34 cellular contexts compared by ENCODE assay signal in the genomic region with DNA sequence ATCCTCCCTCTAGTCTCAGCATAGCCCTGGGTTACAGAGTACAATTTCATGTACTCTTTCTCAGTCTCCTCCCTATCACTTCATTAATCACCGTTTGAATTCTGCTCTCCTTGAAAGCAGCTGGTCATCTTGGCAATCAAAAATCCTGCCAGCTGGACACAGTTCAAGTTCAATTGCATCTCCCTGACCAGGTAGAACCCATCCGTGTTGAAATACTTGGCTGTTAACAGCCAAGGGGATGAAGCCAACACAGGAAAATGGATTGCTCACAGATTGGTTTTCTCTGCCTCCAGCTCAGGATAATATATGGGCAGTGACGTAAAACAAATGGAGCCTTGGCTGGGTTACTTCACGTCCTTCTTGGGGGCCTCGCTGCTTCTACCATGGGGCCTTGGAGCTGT. TPM values are rescaled to one million over a fixed set of nuclear protein-coding genes. Genes with fewer than 3 reads are reported as not detected.
A peak's percentile ranks its signal among the peaks of the same experiment; 100 is the strongest.
DNase-seq lines count a peak whose midpoint lies in the region; TF ChIP-seq lines count a peak whose summit lies in the region.
"Had no signal": no experiment of that assay in that cellular context is flagged by ENCODE, and none has a peak within 500 bp of the region (broad histone marks: within the 10 kb centered on the region; RNA-seq: fewer than 3 reads in every experiment).

No MANE protein-coding gene starts in this region.

- no peak overlapping the region for H2BK12ac ChIP-seq in trophoblast cell (ENCODE audit: low read length)

- H4K12ac ChIP-seq in trophoblast cell (ENCODE audit: low read depth, low read length), result no peak overlapping the region

- no peak overlapping the region for H3K27ac Mint-ChIP-seq in CD14-positive monocyte
- H3K27ac Mint-ChIP-seq: activated naive CD4-positive, alpha-beta T cell treated with anti-CD3 and anti-CD28 coated beads, Interleukin-2, amount 10 ng/mL, durations not matched to agents 7 days and 5 days; activated T-helper 17 cell treated with anti-CD3 and anti-CD28 coated beads, Interleukin-2, amount 50 U/mL, for 72 hours; HFFc6; naive thymus-derived CD4-positive, alpha-beta T cell; stimulated activated effector memory CD8-positive, alpha-beta T cell treated with anti-CD3 and anti-CD28 coated beads, Interleukin-12 subunit alpha, Interleukin-12 subunit beta, amount 100 ng/mL, for 72 hours; type B pancreatic cell had no signal

- H3K4me1 Mint-ChIP-seq in CD14-positive monocyte, result no peaks in the 10 kb centered on the region
- H3K4me1 Mint-ChIP-seq: activated naive CD4-positive, alpha-beta T cell treated with anti-CD3 and anti-CD28 coated beads, Interleukin-2, amount 10 ng/mL, durations not matched to agents 7 days and 5 days; activated T-helper 17 cell treated with anti-CD3 and anti-CD28 coated beads, Interleukin-2, amount 50 U/mL, for 72 hours; stimulated activated effector memory CD8-positive, alpha-beta T cell treated with anti-CD3 and anti-CD28 coated beads, Interleukin-12 subunit alpha, Interleukin-12 subunit beta, amount 100 ng/mL, for 72 hours had no signal

- H3K79me2 ChIP-seq in trophoblast cell (ENCODE audit: control insufficient read depth, insufficient read depth, low read length, poor library complexity), result no peaks in the 10 kb centered on the region

- H3K4me2 ChIP-seq in trophoblast cell (ENCODE audit: low read length), result no peak overlapping the region
- H3K4me2 ChIP-seq: BLaER1, KMS-11 had no signal

- H3K4me1 ChIP-seq in trophoblast cell (ENCODE audit: control insufficient read depth in 1 of 2, insufficient read depth in 2 of 2, low read length in 2 of 2), result peaks cover 2 to 7% of the 10 kb centered on the region in 2 experiments
- H3K4me1 ChIP-seq: BLaER1, colonic mucosa, heart left ventricle, psoas muscle, SJSA1 had no signal

- H3K27ac ChIP-seq in VCaP (peak overlapping the region; percentile 32), trophoblast cell (ENCODE audit: low read depth, low read length) (no peak overlapping the region)
- H3K27ac ChIP-seq: BLaER1, colonic mucosa, epithelial cell of prostate, heart left ventricle, HL-60, KMS-11, psoas muscle, SJSA1 had no signal

- H3K14ac ChIP-seq in trophoblast cell (ENCODE audit: low read length), result no peak overlapping the region

- H3K36me3 ChIP-seq in trophoblast cell (ENCODE audit: control insufficient read depth in 1 of 2, insufficient read depth in 2 of 2, low read length in 2 of 2), result no peaks in the 10 kb centered on the region
- H3K36me3 ChIP-seq: colonic mucosa, SJSA1 had no signal

- peaks cover 11 to 16% of the 10 kb centered on the region in 2 donors for H3K36me3 Mint-ChIP-seq in CD14-positive monocyte
- H3K36me3 Mint-ChIP-seq: stimulated activated effector memory CD8-positive, alpha-beta T cell treated with anti-CD3 and anti-CD28 coated beads, Interleukin-12 subunit alpha, Interleukin-12 subunit beta, amount 100 ng/mL, for 72 hours had no signal

- H3K4ac ChIP-seq in trophoblast cell (ENCODE audit: low read depth, low read length), result no peak overlapping the region

- WGBS in trophoblast cell (ENCODE audit: extremely low coverage, insufficient coverage, insufficient read length), result no CpG with 5 or more reads among the region's 5 CpGs

- no peaks in the 10 kb centered on the region for H3K9me3 Mint-ChIP-seq in CD14-positive monocyte
- H3K9me3 Mint-ChIP-seq: activated naive CD4-positive, alpha-beta T cell treated with anti-CD3 and anti-CD28 coated beads, Interleukin-2, amount 10 ng/mL, durations not matched to agents 7 days and 5 days; activated T-helper 17 cell treated with anti-CD3 and anti-CD28 coated beads, Interleukin-2, amount 50 U/mL, for 72 hours; stimulated activated effector memory CD8-positive, alpha-beta T cell treated with anti-CD3 and anti-CD28 coated beads, Interleukin-12 subunit alpha, Interleukin-12 subunit beta, amount 100 ng/mL, for 72 hours; type B pancreatic cell had no signal

- no peak overlapping the region for H2BK120ac ChIP-seq in trophoblast cell (ENCODE audit: insufficient read depth, low read length, poor library complexity)

- no peak overlapping the region for H4K91ac ChIP-seq in trophoblast cell (ENCODE audit: low read depth, low read length)

- no peaks in the 10 kb centered on the region for H3K9me3 ChIP-seq in trophoblast cell (ENCODE audit: insufficient read depth, low read depth, low read length)
- H3K9me3 ChIP-seq: BLaER1, colonic mucosa, heart left ventricle, psoas muscle, SJSA1 had no signal

- H2AFZ ChIP-seq in trophoblast cell (ENCODE audit: insufficient read depth, low read length, poor library complexity), result no peak overlapping the region

- TF ChIP-seq CTCF in VCaP (conservative IDR thresholded peaks at IDR 0.05), result no peak
- no peak for TF ChIP-seq CTCF in fibroblast of mammary gland (conservative IDR thresholded peaks at IDR 0.05; ENCODE audit: control insufficient read depth, insufficient read depth, low read depth, low read length)
- no peak for TF ChIP-seq CTCF in CD14-positive monocyte (IDR thresholded peaks at IDR 0.05)

- H4K8ac ChIP-seq in trophoblast cell (ENCODE audit: low read depth, low read length), result no peak overlapping the region

- peak; percentile 56 for DNase-seq in NCI-H69 (lab: John Stamatoyannopoulos, UW)
- peak; percentile 27 for DNase-seq in fibroblast of mammary gland (ENCODE audit: low read depth)
- peak; percentile 17 to 55 for DNase-seq in trophoblast cell
- no peak for DNase-seq in CD14-positive monocyte (ENCODE audit: low spot score)
- DNase-seq in stimulated activated CD4-positive, alpha-beta T cell treated with anti-CD3 and anti-CD28 coated beads, Interleukin-4, amount 100 ng/mL, for 4 hours, result no peak
- no peak for DNase-seq in stimulated activated CD4-positive, alpha-beta T cell treated with anti-CD3 and anti-CD28 coated beads, Interleukin-15, amount 100 ng/mL, for 24 hours
- no peak for DNase-seq in central memory CD4-positive, alpha-beta T cell
- DNase-seq: activated CD4-positive, alpha-beta T cell treated with anti-CD3 and anti-CD28 coated beads for 48 hours; activated naive CD4-positive, alpha-beta T cell treated with anti-CD3 and anti-CD28 coated beads, Interleukin-2, amount 10 ng/mL, durations not matched to agents 7 days and 5 days; amniotic stem cell; colonic mucosa; effector CD8-positive, alpha-beta T cell; foreskin fibroblast; GOT3; heart left ventricle; HFFc6; midbrain; MM.1S; naive thymus-derived CD4-positive, alpha-beta T cell; NCI-H1105 treated with DMSO at 0.1 percent for 48 hours; NCI-H1930; NCI-H2171 treated with DMSO at 0.1 percent for 48 hours; NCI-H526 treated with DMSO at 0.1 percent for 48 hours; psoas muscle; T1000 had no signal

- no peaks in the 10 kb centered on the region for H3K27me3 ChIP-seq in trophoblast cell (ENCODE audit: insufficient read depth, low read length)
- H3K27me3 ChIP-seq: BLaER1, colonic mucosa, heart left ventricle, SJSA1 had no signal

- H3K18ac ChIP-seq in trophoblast cell (ENCODE audit: low read length), result no peak overlapping the region

- H3K9ac ChIP-seq in trophoblast cell (ENCODE audit: low read length), result no peak overlapping the region
- H3K9ac ChIP-seq: BLaER1, KMS-11 had no signal

- H3K27me3 Mint-ChIP-seq in CD14-positive monocyte (ENCODE audit: low read depth in 3 of 3), result peaks cover 0 to 1% (median 0%) of the 10 kb centered on the region in 3 donors
- H3K27me3 Mint-ChIP-seq: activated naive CD4-positive, alpha-beta T cell treated with anti-CD3 and anti-CD28 coated beads, Interleukin-2, amount 10 ng/mL, durations not matched to agents 7 days and 5 days; type B pancreatic cell had no signal

- intact Hi-C loops in CD14-positive monocyte (cut with micrococcal nuclease), result no loop called here

- no peak overlapping the region for H3K4me3 ChIP-seq in fibroblast of mammary gland (ENCODE audit: control insufficient read depth, low read depth, low read length)
- no peak overlapping the region for H3K4me3 ChIP-seq in trophoblast cell (ENCODE audit: low read depth, low read length)
- H3K4me3 ChIP-seq: BLaER1, colonic mucosa, heart left ventricle, psoas muscle, SJSA1 had no signal

- no peak overlapping the region for H3K23ac ChIP-seq in trophoblast cell (ENCODE audit: low read length)

- H2AK5ac ChIP-seq in trophoblast cell (ENCODE audit: low read length), result no peak overlapping the region

- H3K79me1 ChIP-seq in trophoblast cell (ENCODE audit: low read length), result no peaks in the 10 kb centered on the region

- no peak overlapping the region for H3K4me3 Mint-ChIP-seq in CD14-positive monocyte
- H3K4me3 Mint-ChIP-seq: activated naive CD4-positive, alpha-beta T cell treated with anti-CD3 and anti-CD28 coated beads, Interleukin-2, amount 10 ng/mL, durations not matched to agents 7 days and 5 days; activated T-helper 17 cell treated with anti-CD3 and anti-CD28 coated beads, Interleukin-2, amount 50 U/mL, for 72 hours; HFFc6; naive thymus-derived CD4-positive, alpha-beta T cell; stimulated activated effector memory CD8-positive, alpha-beta T cell treated with anti-CD3 and anti-CD28 coated beads, Interleukin-12 subunit alpha, Interleukin-12 subunit beta, amount 100 ng/mL, for 72 hours; type B pancreatic cell had no signal

- no peak overlapping the region for H2BK5ac ChIP-seq in trophoblast cell (ENCODE audit: low read depth, low read length, poor library complexity)

RNA-seq across cellular contexts. Expression of gene GRK3, which starts 55.1 kb away (rescaled TPM):
- polyA plus RNA-seq in trophoblast cell (2013), result 12.3 and 12.5 TPM in 2 replicates
- polyA plus RNA-seq in CD14-positive monocyte, result 1 to 10 TPM; 8.3 to 9.6 TPM

Comparison
In these comparisons a context has a peak if more than half of its experiments do, and no peak if none do; other contexts are left out.
1. DNase-seq: peak in NCI-H69 (single experiment), fibroblast of mammary gland (single experiment) and trophoblast cell (2 of 2); none in CD14-positive monocyte (single experiment), stimulated activated CD4-positive, alpha-beta T cell treated with anti-CD3 and anti-CD28 coated beads, Interleukin-4, amount 100 ng/mL, for 4 hours (0 of 2), stimulated activated CD4-positive, alpha-beta T cell treated with anti-CD3 and anti-CD28 coated beads, Interleukin-15, amount 100 ng/mL, for 24 hours (single experiment) and central memory CD4-positive, alpha-beta T cell (single experiment).